10 cellular contexts compared by ENCODE assay signal in genomic region chr15:92624401-92624991, GRCh38. TPM values are rescaled to one million over a fixed set of nuclear protein-coding genes. Genes with fewer than 3 reads are reported as not detected.
DNase-seq lines count a peak whose midpoint lies in the region; ATAC-seq, FAIRE-seq and TF ChIP-seq lines count a peak whose summit lies in the region.
"Had no signal": no experiment of that assay in that cellular context is flagged by ENCODE, and none has a peak within 500 bp of the region (broad histone marks: within the 10 kb centered on the region; RNA-seq: fewer than 3 reads in every experiment).

No MANE protein-coding gene starts in this region.

- H3K4me3 ChIP-seq in liver (ENCODE audit: low read depth in 1 of 3, low read length in 3 of 3) (no peak overlapping the region), HepG2 (replicated peaks in 1 of 3; ENCODE audit: insufficient read depth in 1 of 3, low read depth in 2 of 3, low read length in 3 of 3) (no peak overlapping the region), esophagus squamous epithelium (peak overlapping the region in 1 of 4 donors; percentile 21), neural progenitor cell (no peak overlapping the region), aorta (ENCODE audit: low read length in 2 of 2) (no peak overlapping the region)
- H3K4me3 ChIP-seq: adrenal gland had no signal

- H3K9ac ChIP-seq in liver (ENCODE audit: low read depth in 1 of 2, low read length in 2 of 2): no peak overlapping the region
- H3K9ac ChIP-seq in HepG2 (ENCODE audit: insufficient read depth, low read depth, low read length): no peak overlapping the region
- no peak overlapping the region for H3K9ac ChIP-seq in neural progenitor cell

- BruUV-seq in HepG2 (replicated peaks; lab: Mats Ljungman, UMichigan): no TSS peak

- H3K4me1 ChIP-seq in liver (ENCODE audit: control insufficient read depth in 4 of 4, insufficient read depth in 4 of 4, low read length in 3 of 4) (peaks cover 0 to under 1% (median 0%) of the 10 kb centered on the region in 4 donors), HepG2 (ENCODE audit: insufficient read depth, low read length) (no peaks in the 10 kb centered on the region), esophagus squamous epithelium (peaks cover 6 to 39% (median 14%) of the 10 kb centered on the region in 3 donors), neural progenitor cell (peaks cover 21% of the 10 kb centered on the region), aorta (ENCODE audit: control insufficient read depth in 1 of 2, insufficient read depth in 2 of 2, low read length in 2 of 2) (peaks cover 0 to 2% of the 10 kb centered on the region in 2 donors)

- DNase-seq in HepG2 (ENCODE audit: low spot score) (no peak), esophagus squamous epithelium (lab: John Stamatoyannopoulos, UW) (no peak), neural progenitor cell (ENCODE audit: low spot score) (peak; percentile 24), aorta (no peak), progenitor cell of endocrine pancreas (ENCODE audit: low spot score, unreplicated experiment) (no peak), NCI-H2081 treated with DMSO at 0.1 percent for 48 hours (lab: John Stamatoyannopoulos, UW) (no peak)
- DNase-seq in stimulated activated CD4-positive, alpha-beta T cell treated with anti-CD3 and anti-CD28 coated beads, Interleukin-4, amount 100 ng/mL, for 24 hours: no peak

- H3K27ac ChIP-seq in liver (ENCODE audit: low read depth in 1 of 2, low read length in 2 of 2) (no peak overlapping the region), HepG2 (ENCODE audit: extremely low read length, insufficient read depth, low read length) (no peak overlapping the region), esophagus squamous epithelium (peak overlapping the region; percentile 54 to 74 (median 65)), neural progenitor cell (peak overlapping the region; percentile 50), aorta (ENCODE audit: low read depth in 1 of 2, low read length in 2 of 2) (no peak overlapping the region)

- H3K79me2 ChIP-seq in HepG2 (ENCODE audit: insufficient read depth, low read length) (no peaks in the 10 kb centered on the region), neural progenitor cell (ENCODE audit: low read depth) (no peaks in the 10 kb centered on the region)

- H3F3A ChIP-seq in neural progenitor cell (ENCODE audit: low read depth): no peaks in the 10 kb centered on the region

- intact Hi-C loops in HepG2 (cut with micrococcal nuclease; ENCODE audit: unreplicated experiment) (no loop called here), esophagus squamous epithelium (cut with DNase I) (no loop called here), aorta (cut with DNase I) (no loop called here)

- H3K4me3 Mint-ChIP-seq in neural progenitor cell (no peak overlapping the region), progenitor cell of endocrine pancreas (ENCODE audit: low read depth) (no peak overlapping the region)

- no peak for TF ChIP-seq CTCF in liver (IDR thresholded peaks at IDR 0.05; ENCODE audit: low read depth, low read length, missing input control)
- TF ChIP-seq CTCF in HepG2 (CRISPR knock-in tag; IDR thresholded peaks at IDR 0.05): no peak
- TF ChIP-seq CTCF in esophagus squamous epithelium (IDR thresholded peaks at IDR 0.05): no peak
- TF ChIP-seq CTCF in neural progenitor cell (IDR thresholded peaks at IDR 0.05): no peak
- no peak for TF ChIP-seq CTCF in progenitor cell of endocrine pancreas (IDR thresholded peaks at IDR 0.05; ENCODE audit: unreplicated experiment)

- H4K20me1 ChIP-seq in HepG2 (ENCODE audit: insufficient read depth, low read length): no peaks in the 10 kb centered on the region
- no peaks in the 10 kb centered on the region for H4K20me1 ChIP-seq in neural progenitor cell (ENCODE audit: low read depth)

- H3K27me3 ChIP-seq in liver (ENCODE audit: control insufficient read depth in 4 of 4, insufficient read depth in 4 of 4, low read length in 3 of 4) (no peaks in the 10 kb centered on the region), HepG2 (ENCODE audit: control insufficient read depth in 1 of 2, insufficient read depth in 2 of 2, low read length in 2 of 2) (peaks cover 0 to 5% of the 10 kb centered on the region in 2 experiments; a peak in 1 of 5 replicates), esophagus squamous epithelium (no peaks in the 10 kb centered on the region), neural progenitor cell (no peaks in the 10 kb centered on the region), aorta (ENCODE audit: control insufficient read depth in 1 of 2, insufficient read depth in 2 of 2, low read length in 1 of 2) (no peaks in the 10 kb centered on the region)
- H3K27me3 ChIP-seq: adrenal gland had no signal

- H3K27ac Mint-ChIP-seq in neural progenitor cell (peak overlapping the region; percentile 27), progenitor cell of endocrine pancreas (no peak overlapping the region)

- TF ChIP-seq POLR2A in HepG2 (IDR thresholded peaks at IDR 0.05; ENCODE audit: insufficient read depth in 1 of 2, low read depth in 2 of 2, low read length in 2 of 2) (no peak), esophagus squamous epithelium (IDR thresholded peaks at IDR 0.05) (no peak)

- CTCF ChIA-PET in HepG2 (lab: Yijun Ruan, JAX; ENCODE audit: low intra/inter-chr PET ratio, low total read pairs): no interaction called here

- no peak overlapping the region for H3K4me2 ChIP-seq in HepG2 (ENCODE audit: low read depth, low read length)
- peak overlapping the region; percentile 10 for H3K4me2 ChIP-seq in neural progenitor cell

- peaks cover 10% of the 10 kb centered on the region for H3K36me3 Mint-ChIP-seq in neural progenitor cell
- peaks cover 12% of the 10 kb centered on the region for H3K36me3 Mint-ChIP-seq in progenitor cell of endocrine pancreas (ENCODE audit: insufficient read depth)

- TF ChIP-seq RAD21 in liver (IDR thresholded peaks at IDR 0.05) (no peak), HepG2 (CRISPR knock-in tag; IDR thresholded peaks at IDR 0.05) (no peak)

- H2AFZ ChIP-seq in HepG2 (ENCODE audit: low read length) (no peak overlapping the region), neural progenitor cell (replicated peaks) (peak overlapping the region; percentile 61)

- H3K27me3 Mint-ChIP-seq in neural progenitor cell (ENCODE audit: insufficient read depth, low read depth) (no peaks in the 10 kb centered on the region), progenitor cell of endocrine pancreas (no peaks in the 10 kb centered on the region)

- in situ Hi-C loops in HepG2 (cut with HindIII; ENCODE audit: extremely low pct_ligation_motif_present, low pct_unique_long_range_greater_than_20kb): no loop called here

- peaks cover 25% of the 10 kb centered on the region for H3K4me1 Mint-ChIP-seq in neural progenitor cell
- H3K4me1 Mint-ChIP-seq in progenitor cell of endocrine pancreas (ENCODE audit: low read depth): peaks cover 13% of the 10 kb centered on the region

- H3K9me3 ChIP-seq in liver (ENCODE audit: control insufficient read depth in 4 of 4, low read length in 3 of 4) (no peaks in the 10 kb centered on the region), HepG2 (ENCODE audit: low read length) (no peaks in the 10 kb centered on the region), esophagus squamous epithelium (no peaks in the 10 kb centered on the region), neural progenitor cell (ENCODE audit: low read depth) (no peaks in the 10 kb centered on the region), aorta (ENCODE audit: control insufficient read depth, low read length) (no peaks in the 10 kb centered on the region)
- H3K9me3 ChIP-seq: adrenal gland had no signal

- peaks cover 9% of the 10 kb centered on the region for H3K9me3 Mint-ChIP-seq in neural progenitor cell
- no peaks in the 10 kb centered on the region for H3K9me3 Mint-ChIP-seq in progenitor cell of endocrine pancreas (ENCODE audit: low read depth)

- no peak for TF ChIP-seq EP300 in HepG2 (IDR thresholded peaks at IDR 0.05; ENCODE audit: low read depth in 2 of 2, low read length in 2 of 2)
- TF ChIP-seq EP300 in HepG2 (CRISPR knock-in tag; IDR thresholded peaks at IDR 0.05; ENCODE audit: borderline replicate concordance): no peak

- no peak for FAIRE-seq in HepG2 (lab: Jason Lieb, UNC)

- POLR2A ChIA-PET in HepG2 (lab: Yijun Ruan, JAX): no interaction called here

- ATAC-seq in HepG2 (no peak), aorta (ENCODE audit: low FRiP score) (peak; percentile 56)
- ATAC-seq: SK-N-SH treated with all-trans-retinoic acid at 6 μM for 48 hours had no signal

- H3K36me3 ChIP-seq in liver (ENCODE audit: control insufficient read depth in 4 of 4, insufficient read depth in 3 of 4, low read depth in 1 of 4, low read length in 3 of 4) (no peaks in the 10 kb centered on the region), HepG2 (replicated peaks in 1 of 2; ENCODE audit: control insufficient read depth in 1 of 2, insufficient read depth in 2 of 2, low read length in 2 of 2) (no peaks in the 10 kb centered on the region), esophagus squamous epithelium (peaks cover 0 to 7% (median 0%) of the 10 kb centered on the region in 3 donors), neural progenitor cell (no peaks in the 10 kb centered on the region), aorta (ENCODE audit: control insufficient read depth in 1 of 2, insufficient read depth in 2 of 2, low read length in 1 of 2) (no peaks in the 10 kb centered on the region)
- H3K36me3 ChIP-seq: adrenal gland had no signal

- 76% methylated on average over 15 of the region's 15 CpGs for WGBS in liver
- 34% methylated on average over 11 of the region's 15 CpGs for WGBS in HepG2 (ENCODE audit: low lambda C conversion rate)
- 10 to 29% methylated on average over 6 to 15 of the region's 15 CpGs for WGBS in esophagus squamous epithelium, 2 donors
- WGBS in aorta, 2 donors: 2 to 4% methylated on average over 15 of the region's 15 CpGs

RNA-seq across cellular contexts. Expression of gene FAM174B, which starts 31.1 kb away (rescaled TPM):
- total RNA-seq in liver (1 to 10 TPM; 2.5 to 3.8 TPM), HepG2 (2016; rRNA removed; fragmentation: Illumina TruSeq; extraction: Trizol) (1.3 and 2.1 TPM in 2 replicates), esophagus squamous epithelium (10 to 100 TPM in 1 of 4 donors, 1 to 10 TPM in 3; 1.4 to 11.7 (median 4.2) TPM), neural progenitor cell (ENCODE audit: low replicate concordance) (8.6 and 10.1 TPM in 2 replicates), aorta (10 to 100 TPM; 10.3 to 16.0 TPM), progenitor cell of endocrine pancreas (33.4 and 37.0 TPM in 2 replicates)
- polyA plus RNA-seq in liver (1 to 10 TPM; 3.7 to 4.5 TPM), HepG2 (2011; rRNA removed) (0.68 and 0.90 TPM in 2 replicates), aorta (1 to 10 TPM in 1 of 2 donors, not detected in 1; 3.3 TPM)
- 1.6 and 1.7 TPM in 2 replicates for total RNA-seq in HepG2 (2016; cell fraction: cytosol; rRNA removed; fragmentation: Illumina TruSeq; extraction: Trizol; ENCODE audit: low read depth)
- total RNA-seq in HepG2 (2016; cell fraction: insoluble cytoplasmic fraction; rRNA removed; fragmentation: Illumina TruSeq; extraction: Trizol): 1.1 and 2.1 TPM in 2 replicates
- total RNA-seq in HepG2 (2016; cell fraction: membrane; rRNA removed; fragmentation: Illumina TruSeq; extraction: Trizol): 1.0 and 1.9 TPM in 2 replicates
- 2.5 and 4.4 TPM in 2 replicates for total RNA-seq in HepG2 (2016; cell fraction: nucleus; rRNA removed; fragmentation: Illumina TruSeq; extraction: Trizol)
- 0.47 TPM in 1 of 2 replicates, not detected in the other for polyA plus RNA-seq in HepG2 (2011; cell fraction: cytosol; rRNA removed)
- polyA plus RNA-seq in HepG2 (2011; cell fraction: nucleus; rRNA removed): 0.92 and 0.97 TPM in 2 replicates
- 0.55 TPM in 2 replicates for polyA plus RNA-seq in HepG2 (2012)
- polyA plus RNA-seq in HepG2 (2016; cell fraction: cytosol; fragmentation: Illumina TruSeq; extraction: Trizol; ENCODE audit: low read depth): 0.67 TPM in 1 of 2 replicates, not detected in the other
- polyA plus RNA-seq in HepG2 (2016; cell fraction: insoluble cytoplasmic fraction; fragmentation: Illumina TruSeq; extraction: Trizol; ENCODE audit: low read depth): 0.79 and 1.3 TPM in 2 replicates
- polyA plus RNA-seq in HepG2 (2016; cell fraction: membrane; fragmentation: Illumina TruSeq; extraction: Trizol; ENCODE audit: low read depth): 0.34 and 0.90 TPM in 2 replicates
- 3.7 and 6.7 TPM in 2 replicates for polyA plus RNA-seq in HepG2 (2016; cell fraction: nucleus; fragmentation: Illumina TruSeq; extraction: Trizol; ENCODE audit: insufficient read depth, low read depth)
- 0.22 and 12.1 TPM in 2 replicates for polyA minus RNA-seq in HepG2 (2011; rRNA and poly(A)+ RNA removed; ENCODE audit: low replicate concordance)
- polyA minus RNA-seq in HepG2 (2011; cell fraction: cytosol; rRNA and poly(A)+ RNA removed): 1.9 TPM in 1 of 2 replicates, not detected in the other
- polyA minus RNA-seq in HepG2 (2011; cell fraction: nucleus; rRNA and poly(A)+ RNA removed): 3.2 and 4.8 TPM in 2 replicates

Comparison
In these comparisons a context has a peak if more than half of its experiments do, and no peak if none do; other contexts are left out.
1. H3K27ac ChIP-seq: peak in esophagus squamous epithelium (4 of 4) and neural progenitor cell (single experiment); none in liver (0 of 2), HepG2 (single experiment) and aorta (0 of 2).